8 cellular contexts compared by ENCODE assay signal in the genomic region with DNA sequence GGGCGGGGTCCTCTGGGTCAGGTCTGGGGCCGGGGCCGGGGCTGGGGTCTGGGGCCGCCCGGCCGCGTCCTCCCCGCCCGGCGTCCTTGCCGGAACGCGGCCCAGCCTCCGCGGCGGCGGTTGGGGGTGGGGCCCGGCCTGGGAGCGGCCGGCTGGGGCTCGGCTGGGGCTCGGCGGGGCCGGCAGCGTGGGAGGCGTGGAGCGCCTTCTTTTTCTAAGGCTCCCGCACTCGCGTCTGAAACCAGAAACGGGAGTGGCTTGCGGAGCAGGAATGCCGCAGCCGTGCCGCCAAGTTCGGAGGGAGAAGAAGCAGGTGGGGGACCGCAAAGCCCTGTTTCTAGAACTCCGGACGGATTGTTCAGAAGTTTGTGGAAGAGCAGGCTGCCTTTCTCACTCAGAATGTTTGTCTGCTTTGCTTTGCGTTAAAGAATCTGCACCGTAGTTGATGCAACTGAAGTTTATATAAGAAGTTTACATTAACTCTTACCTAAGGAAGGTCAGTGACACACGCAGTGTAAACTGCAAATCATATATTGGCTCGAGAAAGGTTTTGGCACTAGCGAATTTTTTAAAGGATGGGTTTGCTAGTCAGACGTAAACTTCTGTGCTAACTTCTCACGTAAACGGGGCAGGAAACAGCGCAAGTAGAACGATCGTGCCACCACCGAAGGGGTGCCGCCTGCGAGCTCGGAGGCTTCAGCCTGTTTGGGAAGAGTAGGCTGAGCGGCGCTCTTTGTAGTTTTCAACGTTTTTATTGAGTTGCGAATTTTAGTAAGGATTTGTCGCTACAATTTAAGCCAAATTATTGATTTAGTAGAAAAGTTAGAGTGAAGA. TPM values are rescaled to one million over a fixed set of nuclear protein-coding genes. Genes with fewer than 3 reads are reported as not detected.
DNase-seq lines count a peak whose midpoint lies in the region; ATAC-seq, FAIRE-seq and TF ChIP-seq lines count a peak whose summit lies in the region.

No MANE protein-coding gene starts in this region.

- no peak for TF ChIP-seq CTCF in VCaP (conservative IDR thresholded peaks at IDR 0.05)
- no peak for TF ChIP-seq CTCF in kidney (IDR thresholded peaks at IDR 0.05; ENCODE audit: borderline replicate concordance, extremely low read depth, insufficient read depth)
- TF ChIP-seq CTCF in D721Med (IDR thresholded peaks at IDR 0.05; ENCODE audit: insufficient read depth, missing control alignments), result no peak

- H3K4me3 ChIP-seq in kidney (ENCODE audit: low read length in 2 of 2), result peak overlapping the region; percentile 83 to 93

- FAIRE-seq in kidney (lab: Jason Lieb, UNC) (no peak), D721Med (lab: Jason Lieb, UNC) (no peak)

- H3K4me1 ChIP-seq in kidney (ENCODE audit: control insufficient read depth in 1 of 2, insufficient read depth in 1 of 2, low read depth in 1 of 2, low read length in 2 of 2), result peaks cover 5 to 6% of the 10 kb centered on the region in 2 donors

- H3K36me3 ChIP-seq in kidney (ENCODE audit: control insufficient read depth in 1 of 2, insufficient read depth in 2 of 2, low read length in 2 of 2), result no peaks in the 10 kb centered on the region

- H3K9me3 ChIP-seq in kidney (ENCODE audit: control insufficient read depth in 1 of 2, low read length in 2 of 2), result no peaks in the 10 kb centered on the region

- peak overlapping the region; percentile 93 for H3K9ac ChIP-seq in kidney (ENCODE audit: low read length in 2 of 2)

- ATAC-seq in GM21360 (IDR thresholded peaks at IDR 0.05; ENCODE audit: unreplicated experiment), result peak; percentile 50

- H3K27ac ChIP-seq in VCaP (peak overlapping the region; percentile 86), kidney (ENCODE audit: low read depth in 2 of 2, low read length in 2 of 2) (peak overlapping the region; percentile 94 to 98)

- intact Hi-C loops in kidney (cut with DNase I), result no loop called here

- DNase-seq in Caki2 (ENCODE audit: low read depth) (peak; percentile 39), HT1080 (ENCODE audit: low read depth) (peak; percentile 38), T47D (ENCODE audit: low read depth in 1 of 2, low spot score in 1 of 2) (peak; percentile 29 to 52), kidney (peak; percentile 88), D721Med (ENCODE audit: insufficient read length, low spot score) (no peak)
- peak; percentile 34 to 66 (median 41) for DNase-seq in stimulated activated CD4-positive, alpha-beta T cell treated with anti-CD3 and anti-CD28 coated beads, Interleukin-1b, Interleukin-23, amount 100 ng/mL, for 24 hours (ENCODE audit: low read depth in 4 of 4, low spot score in 1 of 4)

- in situ Hi-C loops in Caki2 (cut with HindIII; ENCODE audit: low pct_unique_long_range_greater_than_20kb, low sequenced_read_pairs), result no loop called here
- in situ Hi-C loops in T47D (cut with HindIII; ENCODE audit: low pct_unique_long_range_greater_than_20kb, low sequenced_read_pairs), result no loop called here

RNA-seq across cellular contexts. Expression of gene DNAJB6, which starts 0.7 kb away (rescaled TPM):
- total RNA-seq in Caki2 (2014; rRNA removed; shearing (Covaris generic); ENCODE audit: low replicate concordance), result 81.2 and 101 TPM in 2 replicates
- 153 and 196 TPM in 2 replicates for total RNA-seq in HT1080 (2014; rRNA removed; shearing (Covaris generic))
- 256 and 307 TPM in 2 replicates for polyA plus RNA-seq in HT1080 (2015; cell fraction: cytosol; rRNA removed)
- polyA plus RNA-seq in HT1080 (2015; cell fraction: nucleus; rRNA removed), result 275 and 276 TPM in 2 replicates
- total RNA-seq in kidney, result 74.5 TPM
- 86.8 TPM for polyA plus RNA-seq in kidney (ENCODE audit: insufficient read depth, low read depth, low replicate concordance)
